1 cellular context compared by ENCODE assay signal in genomic region chr2:65231892-65232477, GRCh38.
TF ChIP-seq lines count a peak whose summit lies in the region.

No MANE protein-coding gene starts in this region.

TF ChIP-seq in K562, 482 proteins besides CTCF, POLR2A, EP300 and RAD21 (continued from another document):
- TF ChIP-seq RERE (CRISPR knock-in tag; IDR thresholded peaks at IDR 0.05; ENCODE audit: borderline replicate concordance) (no peak), ZBTB1 (CRISPR knock-in tag; IDR thresholded peaks at IDR 0.05; ENCODE audit: borderline replicate concordance, low read depth) (no peak), MEF2D (tag; conservative IDR thresholded peaks at IDR 0.05; ENCODE audit: low read depth) (0 out of 2 replicates have a peak, but pooled peaks have one; percentile 37), NCOA2 (IDR thresholded peaks at IDR 0.05; ENCODE audit: partially characterized antibody in 2 of 2) (no peak), ZBTB17 (CRISPR knock-in tag; IDR thresholded peaks at IDR 0.05) (0 out of 2 replicates have a peak, but pooled peaks have one; percentile 18)
- TF ChIP-seq, protein P1, sequence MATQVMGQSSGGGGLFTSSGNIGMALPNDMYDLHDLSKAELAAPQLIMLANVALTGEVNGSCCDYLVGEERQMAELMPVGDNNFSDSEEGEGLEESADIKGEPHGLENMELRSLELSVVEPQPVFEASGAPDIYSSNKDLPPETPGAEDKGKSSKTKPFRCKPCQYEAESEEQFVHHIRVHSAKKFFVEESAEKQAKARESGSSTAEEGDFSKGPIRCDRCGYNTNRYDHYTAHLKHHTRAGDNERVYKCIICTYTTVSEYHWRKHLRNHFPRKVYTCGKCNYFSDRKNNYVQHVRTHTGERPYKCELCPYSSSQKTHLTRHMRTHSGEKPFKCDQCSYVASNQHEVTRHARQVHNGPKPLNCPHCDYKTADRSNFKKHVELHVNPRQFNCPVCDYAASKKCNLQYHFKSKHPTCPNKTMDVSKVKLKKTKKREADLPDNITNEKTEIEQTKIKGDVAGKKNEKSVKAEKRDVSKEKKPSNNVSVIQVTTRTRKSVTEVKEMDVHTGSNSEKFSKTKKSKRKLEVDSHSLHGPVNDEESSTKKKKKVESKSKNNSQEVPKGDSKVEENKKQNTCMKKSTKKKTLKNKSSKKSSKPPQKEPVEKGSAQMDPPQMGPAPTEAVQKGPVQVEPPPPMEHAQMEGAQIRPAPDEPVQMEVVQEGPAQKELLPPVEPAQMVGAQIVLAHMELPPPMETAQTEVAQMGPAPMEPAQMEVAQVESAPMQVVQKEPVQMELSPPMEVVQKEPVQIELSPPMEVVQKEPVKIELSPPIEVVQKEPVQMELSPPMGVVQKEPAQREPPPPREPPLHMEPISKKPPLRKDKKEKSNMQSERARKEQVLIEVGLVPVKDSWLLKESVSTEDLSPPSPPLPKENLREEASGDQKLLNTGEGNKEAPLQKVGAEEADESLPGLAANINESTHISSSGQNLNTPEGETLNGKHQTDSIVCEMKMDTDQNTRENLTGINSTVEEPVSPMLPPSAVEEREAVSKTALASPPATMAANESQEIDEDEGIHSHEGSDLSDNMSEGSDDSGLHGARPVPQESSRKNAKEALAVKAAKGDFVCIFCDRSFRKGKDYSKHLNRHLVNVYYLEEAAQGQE (CRISPR knock-in tag; IDR thresholded peaks at IDR 0.05; ENCODE audit: low read depth) = no peak
